ENCODE assay signal across 18 cellular contexts in the genomic region with DNA sequence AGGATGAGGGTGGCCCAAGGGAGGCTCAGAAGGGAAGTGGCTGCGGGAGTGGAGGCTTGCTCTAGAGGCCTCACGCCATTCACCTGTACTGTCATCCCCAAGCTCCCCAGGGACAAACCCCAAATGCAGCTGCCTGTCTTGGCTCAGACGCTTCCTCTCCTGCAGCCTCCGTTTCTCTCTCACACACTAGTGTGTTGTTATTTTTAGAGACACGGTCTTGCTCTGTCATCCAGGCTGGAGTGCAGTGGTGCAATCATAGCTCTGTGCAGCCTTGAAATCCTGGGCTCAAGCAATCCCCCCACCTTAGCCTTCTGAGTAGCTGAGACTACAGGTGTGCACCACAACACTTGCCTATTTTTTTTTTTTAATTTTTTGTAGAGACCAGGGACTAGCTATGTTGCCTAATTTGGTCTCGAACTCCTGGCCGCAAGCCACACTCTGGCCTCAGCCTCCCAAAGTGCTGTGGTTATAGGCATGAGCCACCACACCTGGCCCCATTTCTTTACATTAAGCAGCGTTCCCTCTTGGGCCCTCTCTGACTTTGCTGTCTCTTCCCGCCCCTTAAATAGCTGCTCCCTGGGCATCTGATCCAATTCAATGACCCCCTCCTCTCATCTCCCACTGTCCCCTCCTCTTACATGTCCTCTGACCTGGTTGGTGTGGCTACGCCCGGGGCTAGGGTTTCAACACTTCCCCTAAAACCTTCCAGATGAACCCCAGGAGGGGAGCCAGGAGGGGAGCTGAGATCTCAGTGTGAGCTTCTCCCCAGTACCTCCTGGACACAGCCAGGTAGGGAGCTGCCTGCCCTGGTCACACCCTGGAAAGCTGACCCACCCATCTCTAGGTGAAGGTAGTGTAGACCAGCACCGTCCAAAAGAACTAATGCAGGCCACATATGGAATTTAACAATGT. TPM values are rescaled to one million over a fixed set of nuclear protein-coding genes. Genes with fewer than 3 reads are reported as not detected.
A peak's percentile ranks its signal among the peaks of the same experiment; 100 is the strongest.
DNase-seq lines count a peak whose midpoint lies in the region; ATAC-seq and TF ChIP-seq lines count a peak whose summit lies in the region.
"Had no signal": no experiment of that assay in that cellular context is flagged by ENCODE, and none has a peak within 500 bp of the region (broad histone marks: within the 10 kb centered on the region; RNA-seq: fewer than 3 reads in every experiment).

No MANE protein-coding gene starts in this region.

- H3K27ac ChIP-seq in BLaER1 treated with 17β-estradiol and CSF1 and Interleukin-3, amounts not matched to agents 10 nM and 100 nM = peak overlapping the region in 8 of 11 experiments; percentile 20 to 73 (median 49); a peak in 14 of 22 replicates

- H3K4me2 ChIP-seq in BLaER1 treated with 17β-estradiol and CSF1 and Interleukin-3, amounts not matched to agents 10 nM and 100 nM = peak overlapping the region; percentile 61 to 87 (median 81)
- H3K4me2 ChIP-seq: SK-N-SH had no signal

- no peaks in the 10 kb centered on the region for H3K36me3 ChIP-seq in BLaER1 treated with 17β-estradiol and CSF1 and Interleukin-3, amounts not matched to agents 10 nM and 100 nM
- H3K36me3 ChIP-seq in MG63 = no peaks in the 10 kb centered on the region
- H3K36me3 ChIP-seq: HAP-1 had no signal

- 0 out of 20 replicates have a peak overlapping the region, but pooled peaks of 1 of the 10 experiments have one; percentile 1 for H3K4me3 ChIP-seq in BLaER1 treated with 17β-estradiol and CSF1 and Interleukin-3, amounts not matched to agents 10 nM and 100 nM
- H3K4me3 ChIP-seq in GM12865 (ENCODE audit: low read depth, low read length) (no peak overlapping the region), MG63 (no peak overlapping the region)
- H3K4me3 ChIP-seq: HAP-1 had no signal

- peak overlapping the region in 6 of 11 experiments; percentile 9 to 56 (median 28); a peak in 7 of 22 replicates for H3K9ac ChIP-seq in BLaER1 treated with 17β-estradiol and CSF1 and Interleukin-3, amounts not matched to agents 10 nM and 100 nM
- H3K9ac ChIP-seq: SK-N-SH had no signal

- peak; percentile 20 for DNase-seq in GM12865 (ENCODE audit: low read depth)
- peak; percentile 9 for DNase-seq in NAMALWA (ENCODE audit: low spot score)
- peak; percentile 40 for DNase-seq in germinal center (ENCODE audit: low spot score)
- no peak for DNase-seq in MG63
- no peak for DNase-seq in T-helper 2 cell
- DNase-seq: C1 segment of cervical spinal cord, DMS 273 treated with DMSO at 0.1 percent for 48 hours, EL, NCI-H1930, NCI-H2171 treated with DMSO at 0.1 percent for 48 hours, NCI-H510A, NCI-H82, PC-3, SK-N-SH had no signal

- ATAC-seq in HG02981 (IDR thresholded peaks at IDR 0.05; ENCODE audit: unreplicated experiment) = no peak
- ATAC-seq: PC-3 had no signal

- H3K9me3 ChIP-seq in BLaER1 treated with 17β-estradiol and CSF1 and Interleukin-3, amounts not matched to agents 10 nM and 100 nM (replicated peaks in 1 of 11) = no peaks in the 10 kb centered on the region; a peak in 1 of 22 replicates
- H3K9me3 ChIP-seq in MG63 = no peaks in the 10 kb centered on the region
- H3K9me3 ChIP-seq: HAP-1, SK-N-SH had no signal

- TF ChIP-seq CTCF in GM12865 (IDR thresholded peaks at IDR 0.05; ENCODE audit: insufficient read depth, low read depth, low read length, missing control alignments) = no peak

- H4K20me1 ChIP-seq in BLaER1 treated with 17β-estradiol and CSF1 and Interleukin-3, amounts not matched to agents 10 nM and 100 nM = no peaks in the 10 kb centered on the region

- H3K27me3 ChIP-seq in BLaER1 treated with 17β-estradiol and CSF1 and Interleukin-3, amounts not matched to agents 10 nM and 100 nM = no peaks in the 10 kb centered on the region
- H3K27me3 ChIP-seq in MG63 = no peaks in the 10 kb centered on the region

- H3K4me1 ChIP-seq in BLaER1 treated with 17β-estradiol and CSF1 and Interleukin-3, amounts not matched to agents 10 nM and 100 nM = peaks cover 44 to 63% (median 58%) of the 10 kb centered on the region in 10 experiments

RNA-seq across cellular contexts. Expression of gene LOXHD1, which starts 24.0 kb away (rescaled TPM):
- not detected in 2 replicates for total RNA-seq in MG63 (2014; rRNA removed; shearing (Covaris generic); ENCODE audit: low replicate concordance)
- total RNA-seq: HT1080, PC-3 had no signal

Comparison
In these comparisons a context has a peak if more than half of its experiments do, and no peak if none do; other contexts are left out.
1. DNase-seq: peak in GM12865 (single experiment), NAMALWA (single experiment) and germinal center (single experiment); none in MG63 (single experiment) and T-helper 2 cell (0 of 5).